In the genomic region with DNA sequence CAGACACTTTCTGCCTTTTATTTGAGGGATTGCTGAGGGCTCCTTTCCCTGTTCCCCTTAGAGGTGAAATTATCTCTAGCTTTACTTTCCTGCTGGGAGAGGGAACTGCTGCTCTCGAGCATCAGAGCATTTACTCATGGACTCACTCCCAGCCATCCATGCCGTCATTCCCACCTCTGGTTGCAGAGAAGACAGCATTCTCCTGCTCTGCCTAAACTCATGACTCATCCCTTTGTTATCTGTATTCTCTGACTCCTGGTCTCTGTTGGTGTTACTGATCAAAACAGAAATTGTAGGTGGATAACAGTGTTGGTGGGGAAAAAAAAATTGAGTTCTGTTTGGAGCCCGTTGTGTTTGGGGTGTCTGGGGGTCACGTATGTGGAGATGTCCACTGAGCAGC, we compare ENCODE assay signal across 14 cellular contexts.
DNase-seq lines count a peak whose midpoint lies in the region; ATAC-seq and TF ChIP-seq lines count a peak whose summit lies in the region.
"Had no signal": no experiment of that assay in that cellular context is flagged by ENCODE, and none has a peak within 500 bp of the region (broad histone marks: within the 10 kb centered on the region; RNA-seq: fewer than 3 reads in every experiment).

No MANE protein-coding gene starts in this region.

- CTCF ChIA-PET in mammary epithelial cell (lab: Charles Lee; ENCODE audit: low non-redundant PET) = interaction anchor here (0.6 kb wide), 1 partner anchor 315 kb away, joined by 3 read pairs; no protein-coding TSS in a partner anchor
- CTCF ChIA-PET in activated naive CD4-positive, alpha-beta T cell treated with anti-CD3 and anti-CD28 coated beads, Interleukin-2, amount 10 ng/mL, durations not matched to agents 7 days and 5 days (lab: Charles Lee) = no interaction called here

- BruUV-seq in mammary epithelial cell (replicated peaks; lab: Mats Ljungman, UMichigan) = no TSS peak

- H3K27me3 Mint-ChIP-seq in activated naive CD4-positive, alpha-beta T cell treated with anti-CD3 and anti-CD28 coated beads, Interleukin-2, amount 10 ng/mL, durations not matched to agents 7 days and 5 days = no peaks in the 10 kb centered on the region

- peak; percentile 76 for DNase-seq in DMS53 (lab: John Stamatoyannopoulos, UW)
- peak; percentile 92 for DNase-seq in M059J (ENCODE audit: low read depth)
- DNase-seq in mammary epithelial cell = peak; percentile 92
- peak; percentile 97 for DNase-seq in kidney tubule cell (ENCODE audit: low spot score)
- DNase-seq in stimulated activated effector memory CD8-positive, alpha-beta T cell treated with anti-CD3 and anti-CD28 coated beads, Interleukin-12 subunit alpha, Interleukin-12 subunit beta, amount 100 ng/mL, for 72 hours (ENCODE audit: low spot score in 2 of 2) = no peak
- DNase-seq in SHP77 treated with DMSO at 0.1 percent for 48 hours (lab: John Stamatoyannopoulos, UW) = no peak
- no peak for DNase-seq in stimulated activated naive CD4-positive, alpha-beta T cell (lab: John Stamatoyannopoulos, UW)
- no peak for DNase-seq in activated naive CD4-positive, alpha-beta T cell treated with anti-CD3 and anti-CD28 coated beads, Interleukin-2, amount 10 ng/mL, durations not matched to agents 7 days and 5 days
- DNase-seq: activated CD4-positive, alpha-beta T cell treated with anti-CD3 and anti-CD28 coated beads, Interleukin-2, amount 10 ng/mL, durations not matched to agents 24 days and 14 days; effector memory CD4-positive, alpha-beta T cell; immature natural killer cell; KBM-7; stimulated activated CD4-positive, alpha-beta T cell treated with anti-CD3 and anti-CD28 coated beads, Interleukin-2, amount 100 ng/mL, for 48 hours had no signal

- dilution Hi-C loops in mammary epithelial cell (cut with HindIII; ENCODE audit: low sequenced_read_pairs) = no loop called here

- in situ Hi-C loops in mammary epithelial cell (cut with MboI; ENCODE audit: low sequenced_read_pairs in 2 of 2) = no loop called here

- H3K4me3 ChIP-seq in mammary epithelial cell (replicated peaks in 1 of 3; ENCODE audit: insufficient read depth in 1 of 3, low read depth in 2 of 3, low read length in 3 of 3) = no peak overlapping the region

- no peak overlapping the region for H3K9ac ChIP-seq in mammary epithelial cell (ENCODE audit: insufficient read depth, low read length)

- H2AFZ ChIP-seq in mammary epithelial cell (ENCODE audit: low read depth, low read length) = no peak overlapping the region

- TF ChIP-seq CTCF in mammary epithelial cell (conservative IDR thresholded peaks at IDR 0.05 in 1 of 2, IDR thresholded peaks at IDR 0.05 in 1 of 2; ENCODE audit: extremely low read depth in 1 of 2, insufficient read depth in 1 of 2, low read depth in 1 of 2, low read length in 2 of 2) = no peak

- H3K27ac Mint-ChIP-seq in stimulated activated effector memory CD8-positive, alpha-beta T cell treated with anti-CD3 and anti-CD28 coated beads, Interleukin-12 subunit alpha, Interleukin-12 subunit beta, amount 100 ng/mL, for 72 hours = no peak overlapping the region
- H3K27ac Mint-ChIP-seq in activated naive CD4-positive, alpha-beta T cell treated with anti-CD3 and anti-CD28 coated beads, Interleukin-2, amount 10 ng/mL, durations not matched to agents 7 days and 5 days = no peak overlapping the region
- H3K27ac Mint-ChIP-seq: activated CD4-positive, alpha-beta T cell treated with anti-CD3 and anti-CD28 coated beads, Interleukin-2, amount 10 ng/mL, durations not matched to agents 24 days and 14 days; immature natural killer cell had no signal

- intact Hi-C loops in mammary epithelial cell (cut with micrococcal nuclease) = no loop called here

- no peaks in the 10 kb centered on the region for H4K20me1 ChIP-seq in mammary epithelial cell (ENCODE audit: insufficient read depth, low read length)

- WGBS in mammary epithelial cell (ENCODE audit: low coverage, missing lambda C conversion rate) = 26% methylated on average over 4 of the region's 4 CpGs

- H3K4me3 Mint-ChIP-seq in stimulated activated effector memory CD8-positive, alpha-beta T cell treated with anti-CD3 and anti-CD28 coated beads, Interleukin-12 subunit alpha, Interleukin-12 subunit beta, amount 100 ng/mL, for 72 hours = no peak overlapping the region
- no peak overlapping the region for H3K4me3 Mint-ChIP-seq in activated naive CD4-positive, alpha-beta T cell treated with anti-CD3 and anti-CD28 coated beads, Interleukin-2, amount 10 ng/mL, durations not matched to agents 7 days and 5 days
- H3K4me3 Mint-ChIP-seq: activated CD4-positive, alpha-beta T cell treated with anti-CD3 and anti-CD28 coated beads, Interleukin-2, amount 10 ng/mL, durations not matched to agents 24 days and 14 days; immature natural killer cell had no signal

- H3K79me2 ChIP-seq in mammary epithelial cell (ENCODE audit: insufficient read depth, low read length) = no peaks in the 10 kb centered on the region

- peaks cover 5% of the 10 kb centered on the region for H3K9me3 Mint-ChIP-seq in stimulated activated effector memory CD8-positive, alpha-beta T cell treated with anti-CD3 and anti-CD28 coated beads, Interleukin-12 subunit alpha, Interleukin-12 subunit beta, amount 100 ng/mL, for 72 hours
- H3K9me3 Mint-ChIP-seq in activated naive CD4-positive, alpha-beta T cell treated with anti-CD3 and anti-CD28 coated beads, Interleukin-2, amount 10 ng/mL, durations not matched to agents 7 days and 5 days = peaks cover 3% of the 10 kb centered on the region
- H3K9me3 Mint-ChIP-seq: activated CD4-positive, alpha-beta T cell treated with anti-CD3 and anti-CD28 coated beads, Interleukin-2, amount 10 ng/mL, durations not matched to agents 24 days and 14 days had no signal

- H3K4me1 Mint-ChIP-seq in stimulated activated effector memory CD8-positive, alpha-beta T cell treated with anti-CD3 and anti-CD28 coated beads, Interleukin-12 subunit alpha, Interleukin-12 subunit beta, amount 100 ng/mL, for 72 hours = no peaks in the 10 kb centered on the region
- H3K4me1 Mint-ChIP-seq in activated naive CD4-positive, alpha-beta T cell treated with anti-CD3 and anti-CD28 coated beads, Interleukin-2, amount 10 ng/mL, durations not matched to agents 7 days and 5 days = no peaks in the 10 kb centered on the region
- H3K4me1 Mint-ChIP-seq: activated CD4-positive, alpha-beta T cell treated with anti-CD3 and anti-CD28 coated beads, Interleukin-2, amount 10 ng/mL, durations not matched to agents 24 days and 14 days; immature natural killer cell had no signal

- no peak for ATAC-seq in stimulated activated effector memory CD8-positive, alpha-beta T cell treated with anti-CD3 and anti-CD28 coated beads, Interleukin-12 subunit alpha, Interleukin-12 subunit beta, amount 100 ng/mL, for 72 hours

- peaks cover 41% of the 10 kb centered on the region for H3K4me1 ChIP-seq in mammary epithelial cell (ENCODE audit: insufficient read depth, low read length)

- H3K27me3 ChIP-seq in mammary epithelial cell (ENCODE audit: insufficient read depth, low read length) = no peaks in the 10 kb centered on the region

- H3K36me3 Mint-ChIP-seq in stimulated activated effector memory CD8-positive, alpha-beta T cell treated with anti-CD3 and anti-CD28 coated beads, Interleukin-12 subunit alpha, Interleukin-12 subunit beta, amount 100 ng/mL, for 72 hours = no peaks in the 10 kb centered on the region
- no peaks in the 10 kb centered on the region for H3K36me3 Mint-ChIP-seq in activated naive CD4-positive, alpha-beta T cell treated with anti-CD3 and anti-CD28 coated beads, Interleukin-2, amount 10 ng/mL, durations not matched to agents 7 days and 5 days
- H3K36me3 Mint-ChIP-seq: immature natural killer cell had no signal

- H3K27ac ChIP-seq in mammary epithelial cell (ENCODE audit: insufficient read depth, low read depth, low read length) = peak overlapping the region; percentile 72
- H3K27ac ChIP-seq: neutrophil had no signal

- no peak overlapping the region for H3K4me2 ChIP-seq in mammary epithelial cell (ENCODE audit: insufficient read depth, low read depth, low read length)

- no peaks in the 10 kb centered on the region for H3K36me3 ChIP-seq in mammary epithelial cell (ENCODE audit: insufficient read depth, low read length)
- H3K36me3 ChIP-seq: neutrophil had no signal

- H3K9me3 ChIP-seq in mammary epithelial cell (replicated peaks; ENCODE audit: insufficient read depth, low read length) = peaks cover 12% of the 10 kb centered on the region
- H3K9me3 ChIP-seq: neutrophil had no signal

Comparison
In these comparisons a context has a peak if more than half of its experiments do, and no peak if none do; other contexts are left out.
1. DNase-seq: peak in DMS53 (single experiment), M059J (single experiment), mammary epithelial cell (single experiment) and kidney tubule cell (single experiment); none in stimulated activated effector memory CD8-positive, alpha-beta T cell treated with anti-CD3 and anti-CD28 coated beads, Interleukin-12 subunit alpha, Interleukin-12 subunit beta, amount 100 ng/mL, for 72 hours (0 of 2), SHP77 treated with DMSO at 0.1 percent for 48 hours (single experiment), stimulated activated naive CD4-positive, alpha-beta T cell (0 of 6) and activated naive CD4-positive, alpha-beta T cell treated with anti-CD3 and anti-CD28 coated beads, Interleukin-2, amount 10 ng/mL, durations not matched to agents 7 days and 5 days (single experiment).